ENCODE assay signal across 21 cellular contexts in the genomic region with DNA sequence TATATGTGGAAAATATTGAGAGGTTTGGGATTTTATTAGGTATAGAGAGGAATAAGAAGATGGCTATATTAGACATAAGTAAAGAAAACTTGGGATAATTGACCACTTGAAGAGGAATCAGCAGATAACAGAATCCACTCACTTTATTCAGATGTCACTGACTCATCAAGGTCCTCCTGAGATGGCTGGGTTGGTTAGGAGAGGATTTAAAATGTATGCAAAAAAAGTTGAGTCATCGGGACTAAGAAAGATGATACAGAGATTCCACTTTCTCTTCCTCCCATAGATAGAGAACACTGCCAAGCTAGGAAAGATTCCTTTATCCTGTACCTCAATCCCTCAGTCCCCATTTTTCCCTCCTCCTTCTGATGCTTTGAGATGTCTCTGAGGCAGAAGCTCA. TPM values are rescaled to one million over a fixed set of nuclear protein-coding genes. Genes with fewer than 3 reads are reported as not detected.
DNase-seq lines count a peak whose midpoint lies in the region; ATAC-seq lines count a peak whose summit lies in the region.
"Had no signal": no experiment of that assay in that cellular context is flagged by ENCODE, and none has a peak within 500 bp of the region (broad histone marks: within the 10 kb centered on the region; RNA-seq: fewer than 3 reads in every experiment).

A gene (minus strand): TSS at position 288 of the 400 bp plus-strand sequence. CDS start 3,981 bp downstream, outside the sequence.

- H3K27ac Mint-ChIP-seq in activated T-helper 17 cell treated with anti-CD3 and anti-CD28 coated beads, Interleukin-2, amount 50 U/mL, for 72 hours: no peak within 1 kb of the TSS
- H3K27ac Mint-ChIP-seq: immature natural killer cell, nephron progenitor cell had no signal

- peak; percentile 56 for ATAC-seq in activated T-helper 17 cell treated with anti-CD3 and anti-CD28 coated beads, Interleukin-2, amount 50 U/mL, for 72 hours (replicated peaks)
- ATAC-seq in esophagus mucosa (no peak), GM19328 (IDR thresholded peaks at IDR 0.05; ENCODE audit: unreplicated experiment) (no peak)
- ATAC-seq: heart right ventricle, mucosa of descending colon, Right ventricle myocardium inferior had no signal

- no peaks in the 10 kb centered on the region for H3K4me1 Mint-ChIP-seq in activated T-helper 17 cell treated with anti-CD3 and anti-CD28 coated beads, Interleukin-2, amount 50 U/mL, for 72 hours
- H3K4me1 Mint-ChIP-seq: immature natural killer cell, nephron progenitor cell had no signal

- no peaks in the 10 kb centered on the region for H3K36me3 Mint-ChIP-seq in activated T-helper 17 cell treated with anti-CD3 and anti-CD28 coated beads, Interleukin-2, amount 50 U/mL, for 72 hours (ENCODE audit: low read depth)

- peaks cover 11% of the 10 kb centered on the region for H3K9me3 Mint-ChIP-seq in activated T-helper 17 cell treated with anti-CD3 and anti-CD28 coated beads, Interleukin-2, amount 50 U/mL, for 72 hours
- H3K9me3 Mint-ChIP-seq: nephron progenitor cell had no signal

- peak; percentile 33 for DNase-seq in EH (ENCODE audit: low read depth)
- DNase-seq in HT1080 (ENCODE audit: low read depth): peak; percentile 50
- peak; percentile 58 for DNase-seq in iris pigment epithelial cell (ENCODE audit: low read depth)
- no peak for DNase-seq in NCI-H1092 treated with DMSO at 0.1 percent for 48 hours (lab: John Stamatoyannopoulos, UW)
- DNase-seq in effector CD8-positive, alpha-beta T cell (lab: John Stamatoyannopoulos, UW): no peak
- DNase-seq: activated CD4-positive, CD25-positive, alpha-beta regulatory T cell; activated T-cell treated with anti-CD3 and anti-CD28 coated beads, Interleukin-2, amount 50 U/mL, for 1 hour; cortex of kidney; heart right ventricle; immature natural killer cell; left ventricle myocardium inferior; mucosa of descending colon; NCI-H526 treated with DMSO at 0.1 percent for 48 hours; nephron progenitor cell; T1000; uterus had no signal

- peaks cover 6% of the 10 kb centered on the region for H3K27me3 Mint-ChIP-seq in activated T-helper 17 cell treated with anti-CD3 and anti-CD28 coated beads, Interleukin-2, amount 50 U/mL, for 72 hours

- H3K4me3 Mint-ChIP-seq in activated T-helper 17 cell treated with anti-CD3 and anti-CD28 coated beads, Interleukin-2, amount 50 U/mL, for 72 hours: no peak within 1 kb of the TSS
- H3K4me3 Mint-ChIP-seq: immature natural killer cell, nephron progenitor cell had no signal

RNA-seq across cellular contexts. Expression of the gene that starts here (rescaled TPM):
- not detected in 2 replicates for total RNA-seq in HT1080 (2014; rRNA removed; shearing (Covaris generic))
- not detected in 2 replicates for polyA plus RNA-seq in HT1080 (2015; cell fraction: cytosol; rRNA removed)
- not detected in 2 replicates for polyA plus RNA-seq in HT1080 (2015; cell fraction: nucleus; rRNA removed)
- under 1 TPM in 1 of 2 donors, not detected in 1; 0.13 TPM for total RNA-seq in activated T-helper 17 cell treated with anti-CD3 and anti-CD28 coated beads, Interleukin-2, amount 50 U/mL, for 72 hours
- 0.08 TPM for total RNA-seq in esophagus mucosa
- total RNA-seq: heart right ventricle, left ventricle myocardium inferior, Right ventricle myocardium inferior had no signal
- polyA plus RNA-seq: adipose tissue, heart right ventricle, immature natural killer cell had no signal

Comparison
In these comparisons a context has a peak if more than half of its experiments do, and no peak if none do; other contexts are left out.
1. Peak in DNase-seq in HT1080; RNA of the gene not detected or under 1 TPM.
2. Peak in ATAC-seq in activated T-helper 17 cell treated with anti-CD3 and anti-CD28 coated beads, Interleukin-2, amount 50 U/mL, for 72 hours; RNA of the gene not detected or under 1 TPM.
3. DNase-seq: peak in EH (single experiment) and iris pigment epithelial cell (single experiment); none in NCI-H1092 treated with DMSO at 0.1 percent for 48 hours (single experiment) and effector CD8-positive, alpha-beta T cell (single experiment).